Comparison of ENCODE assay signal across 9 cellular contexts in the genomic region with DNA sequence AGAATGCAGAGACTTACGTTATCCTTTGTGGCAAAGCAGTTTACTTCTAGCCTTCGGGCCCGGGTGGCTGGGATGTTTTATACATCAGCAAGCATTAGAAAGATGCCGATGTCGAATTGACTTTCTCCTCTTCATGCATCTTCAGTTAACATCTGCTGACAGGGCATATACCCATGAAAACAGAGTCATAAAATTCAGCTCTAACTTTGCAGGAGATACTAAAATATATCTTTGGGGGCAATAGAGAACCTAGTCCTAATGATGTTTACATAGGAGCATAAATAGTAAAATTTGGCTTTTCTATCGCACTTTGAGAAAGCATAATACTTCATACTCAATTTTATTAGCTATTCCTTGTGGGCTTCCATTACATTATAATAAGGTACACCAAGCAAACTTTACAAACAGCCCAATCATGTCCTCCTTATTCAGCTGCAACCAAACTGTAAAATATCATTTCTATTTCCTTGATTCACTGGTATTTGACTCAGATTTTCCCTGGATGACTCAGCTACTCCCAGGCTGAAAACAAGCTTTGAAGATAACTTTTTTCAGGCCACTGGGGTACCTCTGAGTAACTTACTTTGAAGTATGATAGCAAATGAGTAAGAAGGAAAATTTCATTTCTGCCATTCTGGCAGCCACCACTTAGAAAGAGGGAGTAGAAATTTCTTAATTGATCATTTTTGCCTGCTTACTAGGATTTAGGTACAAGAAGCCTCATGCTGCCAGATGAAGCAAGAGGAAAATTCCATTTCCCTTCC.
A peak's percentile ranks its signal among the peaks of the same experiment; 100 is the strongest.
DNase-seq lines count a peak whose midpoint lies in the region; ATAC-seq, FAIRE-seq and TF ChIP-seq lines count a peak whose summit lies in the region.
"Had no signal": no experiment of that assay in that cellular context is flagged by ENCODE, and none has a peak within 500 bp of the region (broad histone marks: within the 10 kb centered on the region; RNA-seq: fewer than 3 reads in every experiment).

No MANE protein-coding gene starts in this region.

- H3K27me3 ChIP-seq in naive thymus-derived CD4-positive, alpha-beta T cell (ENCODE audit: control insufficient read depth in 2 of 2, insufficient read depth in 2 of 2, low read length in 2 of 2): no peaks in the 10 kb centered on the region

- no peaks in the 10 kb centered on the region for H3K4me1 ChIP-seq in naive thymus-derived CD4-positive, alpha-beta T cell (ENCODE audit: control insufficient read depth in 2 of 2, insufficient read depth in 2 of 2, low read length in 2 of 2)

- no peaks in the 10 kb centered on the region for H3K4me1 Mint-ChIP-seq in naive thymus-derived CD4-positive, alpha-beta T cell
- H3K4me1 Mint-ChIP-seq: naive thymus-derived CD8-positive, alpha-beta T cell; T-helper 17 cell had no signal

- no peaks in the 10 kb centered on the region for H3K9me3 ChIP-seq in naive thymus-derived CD4-positive, alpha-beta T cell (ENCODE audit: control insufficient read depth in 2 of 3, low read length in 3 of 3)

- peak; percentile 69 for DNase-seq in GM03348 (ENCODE audit: low spot score)
- peak; percentile 45 for DNase-seq in OCI-M1 (lab: John Stamatoyannopoulos, UW)
- peak; percentile 11 to 88 for DNase-seq in dermis microvascular lymphatic vessel endothelial cell (ENCODE audit: low read depth in 2 of 2)
- peak; percentile 8 for DNase-seq in pons (ENCODE audit: low spot score)
- no peak for DNase-seq in naive thymus-derived CD4-positive, alpha-beta T cell
- no peak for DNase-seq in GM12892 (ENCODE audit: insufficient read length)
- DNase-seq: naive thymus-derived CD8-positive, alpha-beta T cell; T-helper 17 cell had no signal

- no peak overlapping the region for H3K4me3 Mint-ChIP-seq in naive thymus-derived CD4-positive, alpha-beta T cell
- H3K4me3 Mint-ChIP-seq: naive thymus-derived CD8-positive, alpha-beta T cell; T-helper 17 cell had no signal

- no peak overlapping the region for H3K4me3 ChIP-seq in naive thymus-derived CD4-positive, alpha-beta T cell (ENCODE audit: low read length)

- no peak overlapping the region for H3K27ac Mint-ChIP-seq in naive thymus-derived CD4-positive, alpha-beta T cell
- H3K27ac Mint-ChIP-seq: naive thymus-derived CD8-positive, alpha-beta T cell; T-helper 17 cell had no signal

- H3K36me3 ChIP-seq in naive thymus-derived CD4-positive, alpha-beta T cell (ENCODE audit: control insufficient read depth in 2 of 3, insufficient read depth in 3 of 3, low read length in 3 of 3): no peaks in the 10 kb centered on the region

- no peaks in the 10 kb centered on the region for H3K27me3 Mint-ChIP-seq in naive thymus-derived CD4-positive, alpha-beta T cell
- H3K27me3 Mint-ChIP-seq: naive thymus-derived CD8-positive, alpha-beta T cell; T-helper 17 cell had no signal

- intact Hi-C loops in naive thymus-derived CD4-positive, alpha-beta T cell (cut with micrococcal nuclease): no loop called here

- H3K27ac ChIP-seq in naive thymus-derived CD4-positive, alpha-beta T cell (ENCODE audit: low read depth, low read length): no peak overlapping the region

- no peak for FAIRE-seq in GM12892 (lab: Jason Lieb, UNC)

- ATAC-seq in naive thymus-derived CD4-positive, alpha-beta T cell: no peak
- no peak for ATAC-seq in GM21528 (IDR thresholded peaks at IDR 0.05; ENCODE audit: low FRiP score, unreplicated experiment)
- ATAC-seq: naive thymus-derived CD8-positive, alpha-beta T cell; T-helper 17 cell had no signal

- POLR2A ChIA-PET in naive thymus-derived CD4-positive, alpha-beta T cell (lab: Charles Lee): no interaction called here

- peaks cover 0 to 14% (median 0%) of the 10 kb centered on the region in 11 donors for H3K9me3 Mint-ChIP-seq in naive thymus-derived CD4-positive, alpha-beta T cell

- TF ChIP-seq POLR2A in GM12892 (IDR thresholded peaks at IDR 0.05; ENCODE audit: low read depth, low read length): no peak

- CTCF ChIA-PET in naive thymus-derived CD4-positive, alpha-beta T cell (lab: Charles Lee): no interaction called here

- H3K36me3 Mint-ChIP-seq in naive thymus-derived CD4-positive, alpha-beta T cell: no peaks in the 10 kb centered on the region
- H3K36me3 Mint-ChIP-seq: naive thymus-derived CD8-positive, alpha-beta T cell had no signal

Comparison
In these comparisons a context has a peak if more than half of its experiments do, and no peak if none do; other contexts are left out.
1. DNase-seq: peak in GM03348 (single experiment), OCI-M1 (single experiment), dermis microvascular lymphatic vessel endothelial cell (2 of 2) and pons (single experiment); none in naive thymus-derived CD4-positive, alpha-beta T cell (0 of 9) and GM12892 (single experiment).